ENCODE assay signal across 1 cellular context in the genomic region with DNA sequence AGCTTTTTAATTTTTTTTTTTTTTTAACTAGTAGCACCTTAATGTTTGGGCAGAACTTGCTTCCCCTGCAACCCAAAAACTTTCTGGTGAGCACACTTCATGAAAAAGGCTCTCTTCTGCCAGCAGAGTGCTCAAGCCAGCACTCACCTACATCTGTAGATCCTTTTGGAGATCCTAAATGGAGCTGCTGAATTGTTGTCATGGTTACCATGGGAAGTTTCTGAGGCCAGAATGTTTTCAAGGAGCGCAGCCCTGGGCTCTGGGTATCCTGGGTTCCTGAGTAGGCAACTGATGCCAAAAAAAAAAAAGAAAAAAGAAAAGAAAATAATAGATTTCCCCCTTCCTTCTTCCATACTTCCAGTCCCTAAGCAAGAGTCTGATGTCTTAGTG.
TF ChIP-seq lines count a peak whose summit lies in the region.

No MANE protein-coding gene starts in this region.

TF ChIP-seq in K562, 482 proteins besides CTCF, POLR2A, EP300 and RAD21 (continued from another document):
- TF ChIP-seq, protein P1, sequence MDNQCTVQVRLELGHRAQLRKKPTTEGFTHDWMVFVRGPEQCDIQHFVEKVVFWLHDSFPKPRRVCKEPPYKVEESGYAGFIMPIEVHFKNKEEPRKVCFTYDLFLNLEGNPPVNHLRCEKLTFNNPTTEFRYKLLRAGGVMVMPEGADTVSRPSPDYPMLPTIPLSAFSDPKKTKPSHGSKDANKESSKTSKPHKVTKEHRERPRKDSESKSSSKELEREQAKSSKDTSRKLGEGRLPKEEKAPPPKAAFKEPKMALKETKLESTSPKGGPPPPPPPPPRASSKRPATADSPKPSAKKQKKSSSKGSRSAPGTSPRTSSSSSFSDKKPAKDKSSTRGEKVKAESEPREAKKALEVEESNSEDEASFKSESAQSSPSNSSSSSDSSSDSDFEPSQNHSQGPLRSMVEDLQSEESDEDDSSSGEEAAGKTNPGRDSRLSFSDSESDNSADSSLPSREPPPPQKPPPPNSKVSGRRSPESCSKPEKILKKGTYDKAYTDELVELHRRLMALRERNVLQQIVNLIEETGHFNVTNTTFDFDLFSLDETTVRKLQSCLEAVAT (IDR thresholded peaks at IDR 0.05), result 0 out of 4 replicates have a peak, but pooled peaks of 1 of the 2 experiments have one; percentile 4
- TF ChIP-seq TRIM24 (IDR thresholded peaks at IDR 0.05), result no peak
- no peak for TF ChIP-seq SETDB1 (IDR thresholded peaks at IDR 0.05; ENCODE audit: low read length)
- TF ChIP-seq, protein P2, sequence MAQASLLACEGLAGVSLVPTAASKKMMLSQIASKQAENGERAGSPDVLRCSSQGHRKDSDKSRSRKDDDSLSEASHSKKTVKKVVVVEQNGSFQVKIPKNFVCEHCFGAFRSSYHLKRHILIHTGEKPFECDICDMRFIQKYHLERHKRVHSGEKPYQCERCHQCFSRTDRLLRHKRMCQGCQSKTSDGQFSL (CRISPR knock-in tag; IDR thresholded peaks at IDR 0.05), result no peak
- TF ChIP-seq, protein P2 (tag; IDR thresholded peaks at IDR 0.05), result no peak
- TF ChIP-seq FOXM1 (IDR thresholded peaks at IDR 0.05; ENCODE audit: low read depth), result no peak
- TF ChIP-seq FOXM1 (CRISPR knock-in tag; IDR thresholded peaks at IDR 0.05; ENCODE audit: low read depth), result no peak
- TF ChIP-seq CCNT2 (IDR thresholded peaks at IDR 0.05; ENCODE audit: borderline replicate concordance, extremely low read depth, insufficient read length, low read depth, low read length), result peak; percentile 6
- no peak for TF ChIP-seq RBM34 (IDR thresholded peaks at IDR 0.05; ENCODE audit: borderline replicate concordance, insufficient read depth, low read length)
- TF ChIP-seq, protein P3, sequence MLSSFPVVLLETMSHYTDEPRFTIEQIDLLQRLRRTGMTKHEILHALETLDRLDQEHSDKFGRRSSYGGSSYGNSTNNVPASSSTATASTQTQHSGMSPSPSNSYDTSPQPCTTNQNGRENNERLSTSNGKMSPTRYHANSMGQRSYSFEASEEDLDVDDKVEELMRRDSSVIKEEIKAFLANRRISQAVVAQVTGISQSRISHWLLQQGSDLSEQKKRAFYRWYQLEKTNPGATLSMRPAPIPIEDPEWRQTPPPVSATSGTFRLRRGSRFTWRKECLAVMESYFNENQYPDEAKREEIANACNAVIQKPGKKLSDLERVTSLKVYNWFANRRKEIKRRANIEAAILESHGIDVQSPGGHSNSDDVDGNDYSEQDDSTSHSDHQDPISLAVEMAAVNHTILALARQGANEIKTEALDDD (IDR thresholded peaks at IDR 0.05), result peak; percentile 1
- TF ChIP-seq PHF20 (IDR thresholded peaks at IDR 0.05; ENCODE audit: partially characterized antibody), result no peak
- peak; percentile 94 for TF ChIP-seq RFX1 (IDR thresholded peaks at IDR 0.05)
- no peak for TF ChIP-seq TBP (optimal IDR thresholded peaks at IDR 0.05; ENCODE audit: low read depth, low read length)
- no peak for TF ChIP-seq MIER1 (IDR thresholded peaks at IDR 0.05; ENCODE audit: low read depth)
- TF ChIP-seq, protein P4, sequence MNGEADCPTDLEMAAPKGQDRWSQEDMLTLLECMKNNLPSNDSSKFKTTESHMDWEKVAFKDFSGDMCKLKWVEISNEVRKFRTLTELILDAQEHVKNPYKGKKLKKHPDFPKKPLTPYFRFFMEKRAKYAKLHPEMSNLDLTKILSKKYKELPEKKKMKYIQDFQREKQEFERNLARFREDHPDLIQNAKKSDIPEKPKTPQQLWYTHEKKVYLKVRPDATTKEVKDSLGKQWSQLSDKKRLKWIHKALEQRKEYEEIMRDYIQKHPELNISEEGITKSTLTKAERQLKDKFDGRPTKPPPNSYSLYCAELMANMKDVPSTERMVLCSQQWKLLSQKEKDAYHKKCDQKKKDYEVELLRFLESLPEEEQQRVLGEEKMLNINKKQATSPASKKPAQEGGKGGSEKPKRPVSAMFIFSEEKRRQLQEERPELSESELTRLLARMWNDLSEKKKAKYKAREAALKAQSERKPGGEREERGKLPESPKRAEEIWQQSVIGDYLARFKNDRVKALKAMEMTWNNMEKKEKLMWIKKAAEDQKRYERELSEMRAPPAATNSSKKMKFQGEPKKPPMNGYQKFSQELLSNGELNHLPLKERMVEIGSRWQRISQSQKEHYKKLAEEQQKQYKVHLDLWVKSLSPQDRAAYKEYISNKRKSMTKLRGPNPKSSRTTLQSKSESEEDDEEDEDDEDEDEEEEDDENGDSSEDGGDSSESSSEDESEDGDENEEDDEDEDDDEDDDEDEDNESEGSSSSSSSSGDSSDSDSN (IDR thresholded peaks at IDR 0.05; ENCODE audit: borderline replicate concordance in 1 of 2, low read depth in 2 of 2, low read length in 2 of 2), result no peak
- TF ChIP-seq KAT2B (IDR thresholded peaks at IDR 0.05; ENCODE audit: low read depth, low read length), result no peak
- TF ChIP-seq, protein P5, sequence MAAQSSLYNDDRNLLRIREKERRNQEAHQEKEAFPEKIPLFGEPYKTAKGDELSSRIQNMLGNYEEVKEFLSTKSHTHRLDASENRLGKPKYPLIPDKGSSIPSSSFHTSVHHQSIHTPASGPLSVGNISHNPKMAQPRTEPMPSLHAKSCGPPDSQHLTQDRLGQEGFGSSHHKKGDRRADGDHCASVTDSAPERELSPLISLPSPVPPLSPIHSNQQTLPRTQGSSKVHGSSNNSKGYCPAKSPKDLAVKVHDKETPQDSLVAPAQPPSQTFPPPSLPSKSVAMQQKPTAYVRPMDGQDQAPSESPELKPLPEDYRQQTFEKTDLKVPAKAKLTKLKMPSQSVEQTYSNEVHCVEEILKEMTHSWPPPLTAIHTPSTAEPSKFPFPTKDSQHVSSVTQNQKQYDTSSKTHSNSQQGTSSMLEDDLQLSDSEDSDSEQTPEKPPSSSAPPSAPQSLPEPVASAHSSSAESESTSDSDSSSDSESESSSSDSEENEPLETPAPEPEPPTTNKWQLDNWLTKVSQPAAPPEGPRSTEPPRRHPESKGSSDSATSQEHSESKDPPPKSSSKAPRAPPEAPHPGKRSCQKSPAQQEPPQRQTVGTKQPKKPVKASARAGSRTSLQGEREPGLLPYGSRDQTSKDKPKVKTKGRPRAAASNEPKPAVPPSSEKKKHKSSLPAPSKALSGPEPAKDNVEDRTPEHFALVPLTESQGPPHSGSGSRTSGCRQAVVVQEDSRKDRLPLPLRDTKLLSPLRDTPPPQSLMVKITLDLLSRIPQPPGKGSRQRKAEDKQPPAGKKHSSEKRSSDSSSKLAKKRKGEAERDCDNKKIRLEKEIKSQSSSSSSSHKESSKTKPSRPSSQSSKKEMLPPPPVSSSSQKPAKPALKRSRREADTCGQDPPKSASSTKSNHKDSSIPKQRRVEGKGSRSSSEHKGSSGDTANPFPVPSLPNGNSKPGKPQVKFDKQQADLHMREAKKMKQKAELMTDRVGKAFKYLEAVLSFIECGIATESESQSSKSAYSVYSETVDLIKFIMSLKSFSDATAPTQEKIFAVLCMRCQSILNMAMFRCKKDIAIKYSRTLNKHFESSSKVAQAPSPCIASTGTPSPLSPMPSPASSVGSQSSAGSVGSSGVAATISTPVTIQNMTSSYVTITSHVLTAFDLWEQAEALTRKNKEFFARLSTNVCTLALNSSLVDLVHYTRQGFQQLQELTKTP (IDR thresholded peaks at IDR 0.05; ENCODE audit: low read depth in 1 of 2, partially characterized antibody in 2 of 2), result no peak
- 0 out of 2 replicates have a peak, but pooled peaks have one; percentile 2 for TF ChIP-seq ZNF589 (CRISPR knock-in tag; IDR thresholded peaks at IDR 0.05; ENCODE audit: low read depth)
TF ChIP-seq in K562: peak in this region for 7.
